ENCODE assay signal across 19 cellular contexts in genomic region chr6:79240509-79240908, GRCh38. TPM values are rescaled to one million over a fixed set of nuclear protein-coding genes. Genes with fewer than 3 reads are reported as not detected.
DNase-seq lines count a peak whose midpoint lies in the region; ATAC-seq, FAIRE-seq and TF ChIP-seq lines count a peak whose summit lies in the region.
"Had no signal": no experiment of that assay in that cellular context is flagged by ENCODE, and none has a peak within 500 bp of the region (broad histone marks: within the 10 kb centered on the region; RNA-seq: fewer than 3 reads in every experiment).

No MANE protein-coding gene starts in this region.

- 53 to 60% methylated on average over 1 of the region's 1 CpG for WGBS in pancreas, 2 donors

- intact Hi-C loops in pancreas (cut with DNase I): no loop called here

- peaks cover 0 to 9% (median 0%) of the 10 kb centered on the region in 3 donors for H3K4me1 ChIP-seq in pancreas

- TF ChIP-seq CTCF in bronchial epithelial cell (IDR thresholded peaks at IDR 0.05; ENCODE audit: insufficient read depth, low read length, severe bottlenecking): no peak
- no peak for TF ChIP-seq CTCF in pancreas (IDR thresholded peaks at IDR 0.05)

- no peaks in the 10 kb centered on the region for H3K36me3 ChIP-seq in bronchial epithelial cell (ENCODE audit: control insufficient read depth, insufficient read depth, low read length)
- H3K36me3 ChIP-seq in pancreas: no peaks in the 10 kb centered on the region
- H3K36me3 ChIP-seq: ovary had no signal

- H3K4me3 ChIP-seq in bronchial epithelial cell (ENCODE audit: low read depth, low read length) (no peak overlapping the region), pancreas (no peak overlapping the region)
- H3K4me3 ChIP-seq: A549, ovary had no signal

- peak overlapping the region in 1 of 4 donors; percentile 37 for H3K27ac ChIP-seq in pancreas
- H3K27ac ChIP-seq: A549, ovary had no signal

- H3K9me3 ChIP-seq in pancreas: no peaks in the 10 kb centered on the region
- H3K9me3 ChIP-seq: A549, ovary had no signal

- H3K27me3 ChIP-seq in bronchial epithelial cell (ENCODE audit: control insufficient read depth, insufficient read depth, low read length): no peaks in the 10 kb centered on the region
- no peaks in the 10 kb centered on the region for H3K27me3 ChIP-seq in pancreas
- H3K27me3 ChIP-seq: ovary had no signal

- peak; percentile 48 to 78 (median 74) for ATAC-seq in pancreas
- ATAC-seq in SK-N-SH treated with all-trans-retinoic acid at 6 μM for 48 hours: no peak
- ATAC-seq: A549 had no signal

- FAIRE-seq in HTR-8/SVneo (lab: Jason Lieb, UNC): peak; percentile 4
- FAIRE-seq in bronchial epithelial cell (lab: Jason Lieb, UNC): no peak
- FAIRE-seq in pancreas (lab: Jason Lieb, UNC): no peak
- FAIRE-seq: A549, islet of Langerhans, TTC549 had no signal

- DNase-seq in NCI-H2107 treated with DMSO at 0.1 percent for 48 hours (lab: John Stamatoyannopoulos, UW; ENCODE audit: unreplicated experiment) (peak; percentile 17), NCI-H2107 (lab: John Stamatoyannopoulos, UW) (no peak), HTR-8/SVneo (ENCODE audit: insufficient read length, low spot score) (no peak), bronchial epithelial cell (ENCODE audit: low read depth) (peak; percentile 69), pancreas (no peak), NCI-H1417 (lab: John Stamatoyannopoulos, UW) (no peak), glomerular visceral epithelial cell (ENCODE audit: extremely low spot score) (no peak)
- DNase-seq: activated CD4-positive, alpha-beta memory T cell treated with anti-CD3 and anti-CD28 coated beads, Interleukin-2, amount 10 ng/mL, durations not matched to agents 7 days and 5 days; anterior cingulate cortex; CD8-positive, alpha-beta memory T cell; foreskin melanocyte; GDM1; HFFc6; NCI-H1436; ovary had no signal

TF ChIP-seq in SK-N-SH treated with all-trans-retinoic acid at 6 μM for 48 hours, 23 proteins besides CTCF, POLR2A, EP300 and RAD21:
- TF ChIP-seq CREB5 (CRISPR knock-in tag; IDR thresholded peaks at IDR 0.05; ENCODE audit: low read depth): no peak
- no peak for TF ChIP-seq SNAI2 (CRISPR knock-in tag; IDR thresholded peaks at IDR 0.05)
- no peak for TF ChIP-seq ZFP3 (CRISPR knock-in tag; IDR thresholded peaks at IDR 0.05)
- TF ChIP-seq, protein P1, sequence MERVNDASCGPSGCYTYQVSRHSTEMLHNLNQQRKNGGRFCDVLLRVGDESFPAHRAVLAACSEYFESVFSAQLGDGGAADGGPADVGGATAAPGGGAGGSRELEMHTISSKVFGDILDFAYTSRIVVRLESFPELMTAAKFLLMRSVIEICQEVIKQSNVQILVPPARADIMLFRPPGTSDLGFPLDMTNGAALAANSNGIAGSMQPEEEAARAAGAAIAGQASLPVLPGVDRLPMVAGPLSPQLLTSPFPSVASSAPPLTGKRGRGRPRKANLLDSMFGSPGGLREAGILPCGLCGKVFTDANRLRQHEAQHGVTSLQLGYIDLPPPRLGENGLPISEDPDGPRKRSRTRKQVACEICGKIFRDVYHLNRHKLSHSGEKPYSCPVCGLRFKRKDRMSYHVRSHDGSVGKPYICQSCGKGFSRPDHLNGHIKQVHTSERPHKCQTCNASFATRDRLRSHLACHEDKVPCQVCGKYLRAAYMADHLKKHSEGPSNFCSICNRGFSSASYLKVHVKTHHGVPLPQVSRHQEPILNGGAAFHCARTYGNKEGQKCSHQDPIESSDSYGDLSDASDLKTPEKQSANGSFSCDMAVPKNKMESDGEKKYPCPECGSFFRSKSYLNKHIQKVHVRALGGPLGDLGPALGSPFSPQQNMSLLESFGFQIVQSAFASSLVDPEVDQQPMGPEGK (CRISPR knock-in tag; IDR thresholded peaks at IDR 0.05; ENCODE audit: borderline replicate concordance): no peak
- no peak for TF ChIP-seq CSRNP3 (CRISPR knock-in tag; IDR thresholded peaks at IDR 0.05)
- no peak for TF ChIP-seq ZNF8 (CRISPR knock-in tag; IDR thresholded peaks at IDR 0.05)
- TF ChIP-seq OSR1 (CRISPR knock-in tag; IDR thresholded peaks at IDR 0.05): no peak
- no peak for TF ChIP-seq ZFP30 (CRISPR knock-in tag; IDR thresholded peaks at IDR 0.05)
- no peak for TF ChIP-seq POU6F1 (CRISPR knock-in tag; IDR thresholded peaks at IDR 0.05; ENCODE audit: borderline replicate concordance, low read depth)
- TF ChIP-seq TOX (CRISPR knock-in tag; IDR thresholded peaks at IDR 0.05; ENCODE audit: borderline replicate concordance): no peak
- TF ChIP-seq RARB (CRISPR knock-in tag; IDR thresholded peaks at IDR 0.05): no peak
- no peak for TF ChIP-seq TSHZ2 (CRISPR knock-in tag; IDR thresholded peaks at IDR 0.05)
- TF ChIP-seq ISL1 (CRISPR knock-in tag; IDR thresholded peaks at IDR 0.05): no peak
- TF ChIP-seq ZNF565 (CRISPR knock-in tag; conservative IDR thresholded peaks at IDR 0.05; ENCODE audit: low read depth): no peak
- TF ChIP-seq ZC3H10 (CRISPR knock-in tag; IDR thresholded peaks at IDR 0.05): no peak

RNA-seq across cellular contexts. Expression of gene HMGN3, which starts 6.0 kb away (rescaled TPM):
- total RNA-seq in bronchial epithelial cell: 14.2 and 41.5 TPM in 2 replicates
- 10 to 100 TPM; 19.1 to 46.8 (median 27.8) TPM for total RNA-seq in pancreas
- 100 to 1,000 TPM in 1 of 2 donors, 10 to 100 TPM in 1; 77.9 to 134 TPM for polyA plus RNA-seq in pancreas

Comparison
In these comparisons a context has a peak if more than half of its experiments do, and no peak if none do; other contexts are left out.
1. DNase-seq: peak in NCI-H2107 treated with DMSO at 0.1 percent for 48 hours (single experiment) and bronchial epithelial cell (single experiment); none in NCI-H2107 (single experiment), HTR-8/SVneo (single experiment), pancreas (0 of 6), NCI-H1417 (0 of 3) and glomerular visceral epithelial cell (single experiment).